ENCODE assay signal across 16 cellular contexts in the genomic region with DNA sequence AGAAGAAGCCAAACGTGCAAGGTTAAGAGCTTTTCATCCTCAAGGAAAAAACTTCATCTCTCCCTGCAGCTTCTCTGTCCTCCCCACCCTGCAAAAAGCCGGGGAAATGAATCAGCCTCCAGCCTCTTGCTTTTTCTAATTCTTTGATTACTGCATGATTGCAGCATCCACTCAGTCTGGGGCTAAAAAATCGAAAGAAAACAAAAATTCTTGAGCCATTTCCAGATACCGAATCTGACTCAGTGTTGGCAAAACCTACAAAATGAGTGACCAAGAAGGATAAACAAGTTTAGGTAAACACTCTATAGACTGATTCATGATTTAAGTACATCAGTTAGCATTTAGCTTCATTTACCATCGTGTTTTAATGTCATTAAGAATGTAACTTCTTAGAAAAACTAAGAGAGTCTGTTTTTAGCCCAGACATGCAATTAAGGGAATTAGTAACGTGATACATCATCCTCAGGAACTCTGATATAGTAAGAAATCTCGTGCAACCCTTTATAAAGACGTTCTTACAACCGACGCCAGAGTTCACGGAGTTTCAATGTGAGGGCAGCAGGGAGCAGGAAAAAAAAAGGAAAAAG.
DNase-seq lines count a peak whose midpoint lies in the region; ATAC-seq and TF ChIP-seq lines count a peak whose summit lies in the region.
"Had no signal": no experiment of that assay in that cellular context is flagged by ENCODE, and none has a peak within 500 bp of the region (broad histone marks: within the 10 kb centered on the region; RNA-seq: fewer than 3 reads in every experiment).

No MANE protein-coding gene starts in this region.

- no peaks in the 10 kb centered on the region for H3K4me1 Mint-ChIP-seq in activated T-cell treated with anti-CD3 and anti-CD28 coated beads, Interleukin-2, amount 50 U/mL, for 24 hours (ENCODE audit: low read depth)
- H3K4me1 Mint-ChIP-seq: naive B cell had no signal

- H3K4me3 ChIP-seq in WI38 (ENCODE audit: low read depth, low read length) (peak overlapping the region; percentile 64), fibroblast of the aortic adventitia (ENCODE audit: low read depth, low read length) (peak overlapping the region; percentile 67)
- H3K4me3 ChIP-seq: testis had no signal

- DNase-seq in GOT3 (lab: John Stamatoyannopoulos, UW) (peak; percentile 15), fibroblast of the aortic adventitia (ENCODE audit: low read depth) (peak; percentile 97), stromal cell of bone marrow (ENCODE audit: low read depth) (peak; percentile 78), ACHN (no peak), globus pallidus (ENCODE audit: low spot score) (no peak)
- no peak for DNase-seq in activated T-cell treated with anti-CD3 and anti-CD28 coated beads, Interleukin-2, amount 50 U/mL, for 24 hours
- DNase-seq: activated CD8-positive, alpha-beta memory T cell treated with anti-CD3 and anti-CD28 coated beads, Interleukin-2, amount 50 U/mL, for 4 hours; DMS153; naive B cell; NCI-H146; NCI-H748 treated with DMSO at 0.1 percent for 48 hours; testis had no signal

- peaks cover 22% of the 10 kb centered on the region for H3K27me3 Mint-ChIP-seq in activated T-cell treated with anti-CD3 and anti-CD28 coated beads, Interleukin-2, amount 50 U/mL, for 24 hours

- TF ChIP-seq CTCF in WI38 (IDR thresholded peaks at IDR 0.05; ENCODE audit: low read depth, low read length) (no peak), fibroblast of the aortic adventitia (IDR thresholded peaks at IDR 0.05; ENCODE audit: insufficient read depth, low read length) (peak; percentile 4)

- no peaks in the 10 kb centered on the region for H3K9me3 Mint-ChIP-seq in activated T-cell treated with anti-CD3 and anti-CD28 coated beads, Interleukin-2, amount 50 U/mL, for 24 hours
- H3K9me3 Mint-ChIP-seq: WTC11 had no signal

- ATAC-seq in HG03196 (IDR thresholded peaks at IDR 0.05; ENCODE audit: unreplicated experiment): no peak
- ATAC-seq: sciatic nerve, WTC11 had no signal

- in situ Hi-C loops in ACHN (cut with HindIII; ENCODE audit: low pct_ligation_motif_present, low pct_unique_long_range_greater_than_20kb, low sequenced_read_pairs): no loop called here

- no peaks in the 10 kb centered on the region for H3K36me3 Mint-ChIP-seq in activated T-cell treated with anti-CD3 and anti-CD28 coated beads, Interleukin-2, amount 50 U/mL, for 24 hours (ENCODE audit: low read depth)
- H3K36me3 Mint-ChIP-seq: WTC11 had no signal

- no peak overlapping the region for H3K27ac Mint-ChIP-seq in activated T-cell treated with anti-CD3 and anti-CD28 coated beads, Interleukin-2, amount 50 U/mL, for 24 hours
- H3K27ac Mint-ChIP-seq: naive B cell, WTC11 had no signal

- H3K4me3 Mint-ChIP-seq in activated T-cell treated with anti-CD3 and anti-CD28 coated beads, Interleukin-2, amount 50 U/mL, for 24 hours: no peak overlapping the region
- H3K4me3 Mint-ChIP-seq: naive B cell, WTC11 had no signal

Comparison
In these comparisons a context has a peak if more than half of its experiments do, and no peak if none do; other contexts are left out.
1. DNase-seq: peak in GOT3 (single experiment), fibroblast of the aortic adventitia (single experiment) and stromal cell of bone marrow (single experiment); none in ACHN (single experiment), activated T-cell treated with anti-CD3 and anti-CD28 coated beads, Interleukin-2, amount 50 U/mL, for 24 hours (single experiment) and globus pallidus (single experiment).